In the genomic region with DNA sequence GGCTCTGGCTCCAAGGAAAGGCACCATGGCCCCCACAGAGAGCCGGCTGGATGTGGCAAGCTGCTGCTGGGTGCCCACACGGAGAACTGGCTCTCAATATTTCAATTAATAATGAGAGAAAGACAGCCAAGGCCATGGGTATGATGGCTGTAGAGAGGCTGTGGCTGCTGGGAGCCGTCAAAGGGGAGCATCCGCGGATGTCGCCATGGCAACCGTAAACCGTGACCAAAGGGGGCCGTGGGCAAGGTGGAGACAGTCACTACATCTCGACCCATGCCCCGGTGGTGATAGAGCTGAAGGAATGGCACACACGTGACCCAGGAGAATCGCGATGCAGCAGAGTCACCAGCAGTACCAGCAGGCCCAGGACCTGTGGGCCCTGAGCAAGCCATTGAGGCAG, we compare ENCODE assay signal across 1 cellular context.
TF ChIP-seq lines count a peak whose summit lies in the region.

No MANE protein-coding gene starts in this region.

TF ChIP-seq in GM23338, 12 proteins besides CTCF, POLR2A, EP300 and RAD21 (continued from another document):
- TF ChIP-seq, protein P1, sequence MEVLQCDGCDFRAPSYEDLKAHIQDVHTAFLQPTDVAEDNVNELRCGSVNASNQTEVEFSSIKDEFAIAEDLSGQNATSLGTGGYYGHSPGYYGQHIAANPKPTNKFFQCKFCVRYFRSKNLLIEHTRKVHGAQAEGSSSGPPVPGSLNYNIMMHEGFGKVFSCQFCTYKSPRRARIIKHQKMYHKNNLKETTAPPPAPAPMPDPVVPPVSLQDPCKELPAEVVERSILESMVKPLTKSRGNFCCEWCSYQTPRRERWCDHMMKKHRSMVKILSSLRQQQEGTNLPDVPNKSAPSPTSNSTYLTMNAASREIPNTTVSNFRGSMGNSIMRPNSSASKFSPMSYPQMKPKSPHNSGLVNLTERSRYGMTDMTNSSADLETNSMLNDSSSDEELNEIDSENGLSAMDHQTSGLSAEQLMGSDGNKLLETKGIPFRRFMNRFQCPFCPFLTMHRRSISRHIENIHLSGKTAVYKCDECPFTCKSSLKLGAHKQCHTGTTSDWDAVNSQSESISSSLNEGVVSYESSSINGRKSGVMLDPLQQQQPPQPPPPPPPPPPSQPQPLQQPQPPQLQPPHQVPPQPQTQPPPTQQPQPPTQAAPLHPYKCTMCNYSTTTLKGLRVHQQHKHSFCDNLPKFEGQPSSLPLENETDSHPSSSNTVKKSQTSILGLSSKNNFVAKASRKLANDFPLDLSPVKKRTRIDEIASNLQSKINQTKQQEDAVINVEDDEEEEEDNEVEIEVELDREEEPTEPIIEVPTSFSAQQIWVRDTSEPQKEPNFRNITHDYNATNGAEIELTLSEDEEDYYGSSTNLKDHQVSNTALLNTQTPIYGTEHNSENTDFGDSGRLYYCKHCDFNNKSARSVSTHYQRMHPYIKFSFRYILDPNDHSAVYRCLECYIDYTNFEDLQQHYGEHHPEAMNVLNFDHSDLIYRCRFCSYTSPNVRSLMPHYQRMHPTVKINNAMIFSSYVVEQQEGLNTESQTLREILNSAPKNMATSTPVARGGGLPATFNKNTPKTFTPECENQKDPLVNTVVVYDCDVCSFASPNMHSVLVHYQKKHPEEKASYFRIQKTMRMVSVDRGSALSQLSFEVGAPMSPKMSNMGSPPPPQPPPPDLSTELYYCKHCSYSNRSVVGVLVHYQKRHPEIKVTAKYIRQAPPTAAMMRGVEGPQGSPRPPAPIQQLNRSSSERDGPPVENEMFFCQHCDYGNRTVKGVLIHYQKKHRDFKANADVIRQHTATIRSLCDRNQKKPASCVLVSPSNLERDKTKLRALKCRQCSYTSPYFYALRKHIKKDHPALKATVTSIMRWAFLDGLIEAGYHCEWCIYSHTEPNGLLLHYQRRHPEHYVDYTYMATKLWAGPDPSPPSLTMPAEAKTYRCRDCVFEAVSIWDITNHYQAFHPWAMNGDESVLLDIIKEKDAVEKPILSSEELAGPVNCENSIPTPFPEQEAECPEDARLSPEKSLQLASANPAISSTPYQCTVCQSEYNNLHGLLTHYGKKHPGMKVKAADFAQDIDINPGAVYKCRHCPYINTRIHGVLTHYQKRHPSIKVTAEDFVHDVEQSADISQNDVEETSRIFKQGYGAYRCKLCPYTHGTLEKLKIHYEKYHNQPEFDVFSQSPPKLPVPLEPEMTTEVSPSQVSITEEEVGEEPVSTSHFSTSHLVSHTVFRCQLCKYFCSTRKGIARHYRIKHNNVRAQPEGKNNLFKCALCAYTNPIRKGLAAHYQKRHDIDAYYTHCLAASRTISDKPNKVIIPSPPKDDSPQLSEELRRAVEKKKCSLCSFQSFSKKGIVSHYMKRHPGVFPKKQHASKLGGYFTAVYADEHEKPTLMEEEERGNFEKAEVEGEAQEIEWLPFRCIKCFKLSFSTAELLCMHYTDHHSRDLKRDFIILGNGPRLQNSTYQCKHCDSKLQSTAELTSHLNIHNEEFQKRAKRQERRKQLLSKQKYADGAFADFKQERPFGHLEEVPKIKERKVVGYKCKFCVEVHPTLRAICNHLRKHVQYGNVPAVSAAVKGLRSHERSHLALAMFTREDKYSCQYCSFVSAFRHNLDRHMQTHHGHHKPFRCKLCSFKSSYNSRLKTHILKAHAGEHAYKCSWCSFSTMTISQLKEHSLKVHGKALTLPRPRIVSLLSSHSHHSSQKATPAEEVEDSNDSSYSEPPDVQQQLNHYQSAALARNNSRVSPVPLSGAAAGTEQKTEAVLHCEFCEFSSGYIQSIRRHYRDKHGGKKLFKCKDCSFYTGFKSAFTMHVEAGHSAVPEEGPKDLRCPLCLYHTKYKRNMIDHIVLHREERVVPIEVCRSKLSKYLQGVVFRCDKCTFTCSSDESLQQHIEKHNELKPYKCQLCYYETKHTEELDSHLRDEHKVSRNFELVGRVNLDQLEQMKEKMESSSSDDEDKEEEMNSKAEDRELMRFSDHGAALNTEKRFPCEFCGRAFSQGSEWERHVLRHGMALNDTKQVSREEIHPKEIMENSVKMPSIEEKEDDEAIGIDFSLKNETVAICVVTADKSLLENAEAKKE (CRISPR knock-in tag; IDR thresholded peaks at IDR 0.05): no peak
- TF ChIP-seq CREB1 (CRISPR knock-in tag; IDR thresholded peaks at IDR 0.05; ENCODE audit: low read depth): no peak
